In the genomic region with DNA sequence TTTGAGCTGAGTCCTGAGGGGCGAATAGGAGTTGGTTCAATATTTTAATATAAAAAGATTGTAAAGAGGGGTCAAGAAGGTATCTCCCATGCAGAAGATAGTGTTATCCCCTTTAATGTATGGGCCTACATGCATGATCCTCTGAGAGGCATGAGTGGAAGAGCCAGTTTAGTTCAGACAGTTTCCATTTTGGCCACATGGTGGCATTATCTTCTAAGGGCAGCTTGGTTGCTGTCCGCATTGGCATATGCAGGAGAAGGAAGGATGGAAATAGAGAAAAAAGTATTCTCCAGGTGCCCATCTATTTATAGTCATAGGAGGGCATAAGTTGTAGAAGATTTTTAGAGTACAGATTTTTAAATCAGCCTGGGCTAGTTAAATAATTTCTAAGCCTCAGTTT, we compare ENCODE assay signal across 1 cellular context.
TF ChIP-seq lines count a peak whose summit lies in the region.

No MANE protein-coding gene starts in this region.

TF ChIP-seq in K562, 482 proteins besides CTCF, POLR2A, EP300 and RAD21 (continued from another document):
- no peak for TF ChIP-seq CHD7 (IDR thresholded peaks at IDR 0.05; ENCODE audit: low read depth, low read length)
- TF ChIP-seq MEF2A (IDR thresholded peaks at IDR 0.05; ENCODE audit: control insufficient read depth, low read depth, low read length) = peak; percentile 24; the same call in 1 of the 2 replicates
- TF ChIP-seq HDAC8 (tag; IDR thresholded peaks at IDR 0.05) = no peak
- peak; percentile 38; the same call in 1 of the 2 replicates for TF ChIP-seq SMC3 (conservative IDR thresholded peaks at IDR 0.05; ENCODE audit: insufficient read depth, low read depth, low read length)
- no peak for TF ChIP-seq PCBP1 (IDR thresholded peaks at IDR 0.05; ENCODE audit: low read depth, low read length, poor library complexity, severe bottlenecking)
- TF ChIP-seq CBX3 (IDR thresholded peaks at IDR 0.05; ENCODE audit: borderline replicate concordance in 1 of 2, low read length in 2 of 2) = peak in 1 of 2 experiments; percentile 93; a peak in 2 of 3 replicates
- peak; percentile 67; the same call in 1 of the 2 replicates for TF ChIP-seq TRIM28 (IDR thresholded peaks at IDR 0.05)
- TF ChIP-seq SRSF1 (IDR thresholded peaks at IDR 0.05; ENCODE audit: low read depth, low read length) = no peak
- TF ChIP-seq, protein P1, sequence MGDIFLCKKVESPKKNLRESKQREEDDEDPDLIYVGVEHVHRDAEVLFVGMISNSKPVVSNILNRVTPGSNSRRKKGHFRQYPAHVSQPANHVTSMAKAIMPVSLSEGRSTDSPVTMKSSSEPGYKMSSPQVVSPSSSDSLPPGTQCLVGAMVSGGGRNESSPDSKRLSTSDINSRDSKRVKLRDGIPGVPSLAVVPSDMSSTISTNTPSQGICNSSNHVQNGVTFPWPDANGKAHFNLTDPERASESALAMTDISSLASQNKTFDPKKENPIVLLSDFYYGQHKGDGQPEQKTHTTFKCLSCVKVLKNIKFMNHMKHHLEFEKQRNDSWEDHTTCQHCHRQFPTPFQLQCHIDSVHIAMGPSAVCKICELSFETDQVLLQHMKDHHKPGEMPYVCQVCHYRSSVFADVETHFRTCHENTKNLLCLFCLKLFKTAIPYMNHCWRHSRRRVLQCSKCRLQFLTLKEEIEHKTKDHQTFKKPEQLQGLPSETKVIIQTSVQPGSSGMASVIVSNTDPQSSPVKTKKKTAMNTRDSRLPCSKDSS (IDR thresholded peaks at IDR 0.05; ENCODE audit: low read depth, partially characterized antibody) = peak; percentile 39
